20 cellular contexts compared by ENCODE assay signal in genomic region chrX:110036162-110037033, GRCh38. TPM values are rescaled to one million over a fixed set of nuclear protein-coding genes. Genes with fewer than 3 reads are reported as not detected.
DNase-seq lines count a peak whose midpoint lies in the region; ATAC-seq, FAIRE-seq and TF ChIP-seq lines count a peak whose summit lies in the region.
"Had no signal": no experiment of that assay in that cellular context is flagged by ENCODE, and none has a peak within 500 bp of the region (broad histone marks: within the 10 kb centered on the region; RNA-seq: fewer than 3 reads in every experiment).

No MANE protein-coding gene starts in this region.

- RAD21 ChIA-PET in GM12878 (lab: Charles Lee; ENCODE audit: unreplicated experiment) = interaction anchor here (1.2 kb wide), 1 partner anchor 12 kb away, joined by 3 read pairs; no protein-coding TSS in a partner anchor

- H3K18ac ChIP-seq in trophoblast cell (ENCODE audit: low read length) = no peak overlapping the region

- no peaks in the 10 kb centered on the region for H3K9me3 ChIP-seq in GM12878 (replicated peaks; ENCODE audit: control insufficient read depth, insufficient read depth, low read length)
- H3K9me3 ChIP-seq in trophoblast cell (ENCODE audit: insufficient read depth, low read depth, low read length) = no peaks in the 10 kb centered on the region
- H3K9me3 ChIP-seq in CD4-positive, alpha-beta T cell (ENCODE audit: control insufficient read depth, low read length) = no peaks in the 10 kb centered on the region
- H3K9me3 ChIP-seq in CD8-positive, alpha-beta memory T cell (ENCODE audit: low read length) = no peaks in the 10 kb centered on the region
- H3K9me3 ChIP-seq: transverse colon had no signal

- H3K9ac ChIP-seq in GM12878 (ENCODE audit: control insufficient read depth, insufficient read depth, low read length) (no peak overlapping the region), trophoblast cell (ENCODE audit: low read length) (no peak overlapping the region)

- H3K36me3 Mint-ChIP-seq in CD4-positive, alpha-beta T cell (ENCODE audit: low read depth) = peaks cover 8% of the 10 kb centered on the region
- H3K36me3 Mint-ChIP-seq in CD8-positive, alpha-beta memory T cell = peaks cover 0 to 2% (median 2%) of the 10 kb centered on the region in 3 donors

- SMC1A ChIA-PET in GM12878 (lab: Charles Lee; ENCODE audit: uncharacterized antibody, unreplicated experiment) = interaction anchor here (1.2 kb wide), 2 partner anchors 10 to 15 kb away, joined by 3 to 5 read pairs; no protein-coding TSS in a partner anchor

- H3K4me1 Mint-ChIP-seq in CD4-positive, alpha-beta T cell (ENCODE audit: low read depth) = peaks cover 10% of the 10 kb centered on the region
- peaks cover 5 to 14% (median 6%) of the 10 kb centered on the region in 3 donors for H3K4me1 Mint-ChIP-seq in CD8-positive, alpha-beta memory T cell

- H3K36me3 ChIP-seq in GM12878 (ENCODE audit: control insufficient read depth in 2 of 2, insufficient read depth in 2 of 2, low read length in 1 of 2) (no peaks in the 10 kb centered on the region), trophoblast cell (ENCODE audit: control insufficient read depth in 1 of 2, insufficient read depth in 2 of 2, low read length in 2 of 2) (no peaks in the 10 kb centered on the region)
- no peaks in the 10 kb centered on the region for H3K36me3 ChIP-seq in CD8-positive, alpha-beta memory T cell (ENCODE audit: insufficient read depth, low read length)
- H3K36me3 ChIP-seq: transverse colon had no signal

- CTCF ChIA-PET in GM12878 (lab: Yijun Ruan, JAX) = interaction anchor here (1.2 to 1.7 kb wide), 2 partner anchors 9 to 11 kb away, joined by 3 to 4 read pairs; no protein-coding TSS in a partner anchor
- CTCF ChIA-PET in CD4-positive, alpha-beta T cell (lab: Charles Lee) = interaction anchor here (0.6 kb wide), 1 partner anchor 1851 kb away, joined by 3 read pairs; no protein-coding TSS in a partner anchor
- CTCF ChIA-PET in CD8-positive, alpha-beta memory T cell (lab: Charles Lee) = no interaction called here

- POLR2A ChIA-PET in GM12878 (lab: Charles Lee) = no interaction called here
- POLR2A ChIA-PET in CD4-positive, alpha-beta T cell (lab: Charles Lee) = no interaction called here
- POLR2A ChIA-PET in CD8-positive, alpha-beta memory T cell (lab: Charles Lee) = no interaction called here

- no peaks in the 10 kb centered on the region for H3K79me1 ChIP-seq in trophoblast cell (ENCODE audit: low read length)

- H3K4me3 ChIP-seq in GM12878 = no peak overlapping the region
- no peak overlapping the region for H3K4me3 ChIP-seq in trophoblast cell (ENCODE audit: low read depth, low read length)
- H3K4me3 ChIP-seq in CD8-positive, alpha-beta memory T cell (ENCODE audit: low read length) = no peak overlapping the region
- H3K4me3 ChIP-seq: transverse colon had no signal

- no peak overlapping the region for H2BK120ac ChIP-seq in trophoblast cell (ENCODE audit: insufficient read depth, low read length, poor library complexity)

- no peak overlapping the region for H3K4ac ChIP-seq in trophoblast cell (ENCODE audit: low read depth, low read length)

- no peaks in the 10 kb centered on the region for H3K27me3 ChIP-seq in GM12878 (replicated peaks in 1 of 2; ENCODE audit: control insufficient read depth in 2 of 2, insufficient read depth in 2 of 2, low read length in 1 of 2)
- no peaks in the 10 kb centered on the region for H3K27me3 ChIP-seq in trophoblast cell (ENCODE audit: insufficient read depth, low read length)
- H3K27me3 ChIP-seq in CD4-positive, alpha-beta T cell (ENCODE audit: control insufficient read depth, insufficient read depth, low read length) = no peaks in the 10 kb centered on the region
- H3K27me3 ChIP-seq in CD8-positive, alpha-beta memory T cell (ENCODE audit: insufficient read depth, low read length, poor library complexity, severe bottlenecking) = no peaks in the 10 kb centered on the region
- H3K27me3 ChIP-seq: transverse colon had no signal

- no peaks in the 10 kb centered on the region for H4K20me1 ChIP-seq in GM12878 (ENCODE audit: control insufficient read depth, insufficient read depth)

- no peak for TF ChIP-seq EP300 in GM12878 (IDR thresholded peaks at IDR 0.05; ENCODE audit: borderline replicate concordance in 1 of 2, control insufficient read depth in 1 of 2, low read depth in 2 of 2, low read length in 2 of 2)

- TF ChIP-seq CTCF in GM12878 (IDR thresholded peaks at IDR 0.05 in 2 of 3, conservative IDR thresholded peaks at IDR 0.05 in 1 of 3; ENCODE audit: control insufficient read depth in 2 of 3, extremely low read depth in 1 of 3, insufficient read depth in 1 of 3, low read depth in 3 of 3, low read length in 3 of 3) = no peak
- no peak for TF ChIP-seq CTCF in CD4-positive, alpha-beta T cell (IDR thresholded peaks at IDR 0.05)

- ATAC-seq in GM12878 = peak; percentile 42
- no peak for ATAC-seq in CD4-positive, alpha-beta T cell (ENCODE audit: poor library complexity)
- ATAC-seq in HG03097 (IDR thresholded peaks at IDR 0.05; ENCODE audit: low FRiP score, unreplicated experiment) = no peak
- ATAC-seq: activated T-cell treated with anti-CD3 and anti-CD28 coated beads, Interleukin-2, amount 50 U/mL, for 4 hours; effector memory CD8-positive, alpha-beta T cell; stimulated activated memory B cell treated with anti-CD40 and anti-IgM and Interleukin-4, amounts not matched to agents 10 μg/mL and 1 μg/mL and 100 μg/mL, for 72 hours had no signal

- H3K4me1 ChIP-seq in GM12878 (ENCODE audit: control insufficient read depth, insufficient read depth, low read length) (no peaks in the 10 kb centered on the region), trophoblast cell (ENCODE audit: control insufficient read depth in 1 of 2, insufficient read depth in 2 of 2, low read length in 2 of 2) (peaks cover 0 to 2% of the 10 kb centered on the region in 2 experiments)
- no peaks in the 10 kb centered on the region for H3K4me1 ChIP-seq in CD8-positive, alpha-beta memory T cell (ENCODE audit: insufficient read depth, low read length)
- H3K4me1 ChIP-seq: transverse colon had no signal

- H3K9me3 Mint-ChIP-seq in CD4-positive, alpha-beta T cell = no peaks in the 10 kb centered on the region
- H3K9me3 Mint-ChIP-seq in CD8-positive, alpha-beta memory T cell = no peaks in the 10 kb centered on the region
- H3K9me3 Mint-ChIP-seq: activated CD4-positive, alpha-beta memory T cell treated with anti-CD3 and anti-CD28 coated beads, Interleukin-2, amount 10 ng/mL, durations not matched to agents 7 days and 5 days; activated T-cell treated with anti-CD3 and anti-CD28 coated beads, Interleukin-2, amount 50 U/mL, for 4 hours; effector memory CD8-positive, alpha-beta T cell; stimulated activated memory B cell treated with anti-CD40 and anti-IgM and Interleukin-4, amounts not matched to agents 10 μg/mL and 1 μg/mL and 100 μg/mL, for 72 hours had no signal

- H4K12ac ChIP-seq in trophoblast cell (ENCODE audit: low read depth, low read length) = no peak overlapping the region

- in situ Hi-C loops in GM12878 (cut with MboI) = no loop called here

- no peak overlapping the region for H4K8ac ChIP-seq in trophoblast cell (ENCODE audit: low read depth, low read length)

- no peak overlapping the region for H2BK5ac ChIP-seq in trophoblast cell (ENCODE audit: low read depth, low read length, poor library complexity)

- no peak overlapping the region for H3K27ac ChIP-seq in GM12878 (ENCODE audit: control insufficient read depth, insufficient read depth)
- no peak overlapping the region for H3K27ac ChIP-seq in trophoblast cell (ENCODE audit: low read depth, low read length)
- no peak overlapping the region for H3K27ac ChIP-seq in CD4-positive, alpha-beta T cell (ENCODE audit: low read depth, low read length)
- H3K27ac ChIP-seq in CD8-positive, alpha-beta memory T cell (ENCODE audit: low read depth, low read length) = no peak overlapping the region
- H3K27ac ChIP-seq: transverse colon had no signal

- H3K27ac Mint-ChIP-seq in CD4-positive, alpha-beta T cell = no peak overlapping the region
- H3K27ac Mint-ChIP-seq in CD8-positive, alpha-beta memory T cell = no peak overlapping the region
- H3K27ac Mint-ChIP-seq: activated CD4-positive, alpha-beta memory T cell treated with anti-CD3 and anti-CD28 coated beads, Interleukin-2, amount 10 ng/mL, durations not matched to agents 7 days and 5 days; effector memory CD8-positive, alpha-beta T cell; stimulated activated memory B cell treated with anti-CD40 and anti-IgM and Interleukin-4, amounts not matched to agents 10 μg/mL and 1 μg/mL and 100 μg/mL, for 72 hours had no signal

- H3K23ac ChIP-seq in trophoblast cell (ENCODE audit: low read length) = no peak overlapping the region

- TF ChIP-seq POLR2A in GM12878 (IDR thresholded peaks at IDR 0.05; ENCODE audit: low read depth, low read length) = no peak

- H4K91ac ChIP-seq in trophoblast cell (ENCODE audit: low read depth, low read length) = no peak overlapping the region

- H3K4me3 Mint-ChIP-seq in CD4-positive, alpha-beta T cell = no peak overlapping the region
- H3K4me3 Mint-ChIP-seq in CD8-positive, alpha-beta memory T cell = no peak overlapping the region
- H3K4me3 Mint-ChIP-seq: activated CD4-positive, alpha-beta memory T cell treated with anti-CD3 and anti-CD28 coated beads, Interleukin-2, amount 10 ng/mL, durations not matched to agents 7 days and 5 days; activated T-cell treated with anti-CD3 and anti-CD28 coated beads, Interleukin-2, amount 50 U/mL, for 4 hours; effector memory CD8-positive, alpha-beta T cell; stimulated activated memory B cell treated with anti-CD40 and anti-IgM and Interleukin-4, amounts not matched to agents 10 μg/mL and 1 μg/mL and 100 μg/mL, for 72 hours had no signal

- TF ChIP-seq RAD21 in GM12878 (IDR thresholded peaks at IDR 0.05; ENCODE audit: insufficient read depth, low read depth, low read length) = no peak

- H3K79me2 ChIP-seq in GM12878 (ENCODE audit: control insufficient read depth, insufficient read depth, low read length) = no peaks in the 10 kb centered on the region
- no peaks in the 10 kb centered on the region for H3K79me2 ChIP-seq in trophoblast cell (ENCODE audit: control insufficient read depth, insufficient read depth, low read length, poor library complexity)

- H3K4me2 ChIP-seq in GM12878 (ENCODE audit: control insufficient read depth, insufficient read depth) = no peak overlapping the region
- no peak overlapping the region for H3K4me2 ChIP-seq in trophoblast cell (ENCODE audit: low read length)

- no peak for FAIRE-seq in GM12878 (lab: Jason Lieb, UNC)

- H3K14ac ChIP-seq in trophoblast cell (ENCODE audit: low read length) = no peak overlapping the region

- DNase-seq in NOMO-1 treated with DMSO at 0.1 percent for 48 hours (lab: John Stamatoyannopoulos, UW; ENCODE audit: unreplicated experiment) (peak; percentile 35), NOMO-1 treated with dmso at 0.1 percent for 144 hours (lab: John Stamatoyannopoulos, UW; ENCODE audit: unreplicated experiment) (no peak), MV-4-11 (lab: John Stamatoyannopoulos, UW) (peak; percentile 58), GM12878 (ENCODE audit: low read depth, low spot score) (no peak), trophoblast cell (peak; percentile 11 to 71)
- no peak for DNase-seq in CD4-positive, alpha-beta T cell
- DNase-seq in CD8-positive, alpha-beta memory T cell = no peak
- DNase-seq: 8988T; activated CD4-positive, alpha-beta memory T cell treated with anti-CD3 and anti-CD28 coated beads, Interleukin-2, amount 10 ng/mL, durations not matched to agents 7 days and 5 days; activated T-cell treated with anti-CD3 and anti-CD28 coated beads, Interleukin-2, amount 50 U/mL, for 4 hours; DMS 273 treated with DMSO at 0.1 percent for 48 hours; effector memory CD8-positive, alpha-beta T cell; IMR-90; islet precursor cell; midbrain; NCI-H1092 treated with DMSO at 0.1 percent for 48 hours; NCI-H748 treated with DMSO at 0.1 percent for 48 hours; transverse colon had no signal

- H2AFZ ChIP-seq in GM12878 (ENCODE audit: control insufficient read depth, low read depth, low read length) (no peak overlapping the region), trophoblast cell (ENCODE audit: insufficient read depth, low read length, poor library complexity) (no peak overlapping the region)

- no peak overlapping the region for H2AK5ac ChIP-seq in trophoblast cell (ENCODE audit: low read length)

- no TSS peak for BruUV-seq in GM12878 (replicated peaks; lab: Mats Ljungman, UMichigan)

- intact Hi-C loops in GM12878 (cut with micrococcal nuclease; ENCODE audit: unreplicated experiment) = no loop called here
- intact Hi-C loops in CD4-positive, alpha-beta T cell (cut with DNase I, micrococcal nuclease) = no loop called here

- H2BK12ac ChIP-seq in trophoblast cell (ENCODE audit: low read length) = no peak overlapping the region

- H3K27me3 Mint-ChIP-seq in CD4-positive, alpha-beta T cell = no peaks in the 10 kb centered on the region
- H3K27me3 Mint-ChIP-seq in CD8-positive, alpha-beta memory T cell = peaks cover 0 to 2% of the 10 kb centered on the region in 2 donors
- H3K27me3 Mint-ChIP-seq: activated CD4-positive, alpha-beta memory T cell treated with anti-CD3 and anti-CD28 coated beads, Interleukin-2, amount 10 ng/mL, durations not matched to agents 7 days and 5 days; effector memory CD8-positive, alpha-beta T cell; stimulated activated memory B cell treated with anti-CD40 and anti-IgM and Interleukin-4, amounts not matched to agents 10 μg/mL and 1 μg/mL and 100 μg/mL, for 72 hours had no signal

- 46% methylated on average over 3 of the region's 3 CpGs for WGBS in GM12878 (ENCODE audit: insufficient coverage, insufficient replicate concordance, low lambda C conversion rate, missing lambda C conversion rate)
- no CpG with 5 or more reads among the region's 3 CpGs for WGBS in trophoblast cell (ENCODE audit: extremely low coverage, insufficient coverage, insufficient read length)

RNA-seq across cellular contexts. Expression of gene TMEM164, which starts 33.5 kb away (rescaled TPM):
- 22.8 and 32.5 TPM in 2 replicates for total RNA-seq in GM12878 (2013; cell fraction: nucleolus; rRNA removed)
- total RNA-seq in GM12878 (2014; rRNA removed) (8.1 and 11.1 TPM in 2 replicates), GM12878 (2014; rRNA removed; fragmentation: Illumina TruSeq; extraction: Trizol) (7.2 and 7.8 TPM in 2 replicates), GM12878 (2021) (16.8 and 18.3 TPM in 2 replicates)
- polyA plus RNA-seq in GM12878 (2011; ENCODE audit: low read depth) = 5.2 TPM
- polyA plus RNA-seq in GM12878 (2011; rRNA removed) (5.2 and 6.9 TPM in 2 replicates), GM12878 (2014; fragmentation: Illumina TruSeq; extraction: Trizol) (13.2 and 13.7 TPM in 2 replicates), GM12878 (2014; fragmentation: Nextera tagmentation; extraction: Ambion mirVana) (1 to 10 TPM in 1 of 2 experiments, under 1 TPM in 1; 0.61 to 1.2 TPM), GM12878 (2014; rRNA removed) (8.0 and 11.5 TPM in 2 replicates), GM12878 (2016; fragmentation: Nextera tagmentation; extraction: Ambion mirVana) (1 to 10 TPM; 2.4 to 3.2 TPM)
- polyA plus RNA-seq in GM12878 (2011; cell fraction: cytosol; rRNA removed) = 7.6 and 8.7 TPM in 2 replicates
- 10.8 and 15.1 TPM in 2 replicates for polyA plus RNA-seq in GM12878 (2011; cell fraction: nucleus; rRNA removed)
- polyA plus RNA-seq in GM12878 (2012) = 7.4 and 10.6 TPM in 2 replicates
- polyA minus RNA-seq in GM12878 (2011; rRNA and poly(A)+ RNA removed) = 8.7 and 12.1 TPM in 2 replicates
- polyA minus RNA-seq in GM12878 (2011; cell fraction: cytosol; rRNA and poly(A)+ RNA removed) = 6.3 and 10.7 TPM in 2 replicates
- polyA minus RNA-seq in GM12878 (2011; cell fraction: nucleus; rRNA and poly(A)+ RNA removed) = 5.3 and 14.1 TPM in 2 replicates
- polyA plus RNA-seq in trophoblast cell (2013) = 10.4 and 10.8 TPM in 2 replicates
- total RNA-seq in CD4-positive, alpha-beta T cell = 10 to 100 TPM; 11.1 to 13.4 TPM
- 10 to 100 TPM; 11.6 to 13.2 TPM for total RNA-seq in CD8-positive, alpha-beta memory T cell
- 3.2 TPM for polyA plus RNA-seq in CD8-positive, alpha-beta memory T cell

Comparison
In these comparisons a context has a peak if more than half of its experiments do, and no peak if none do; other contexts are left out.
1. DNase-seq: peak in NOMO-1 treated with DMSO at 0.1 percent for 48 hours (single experiment), MV-4-11 (single experiment) and trophoblast cell (2 of 2); none in NOMO-1 treated with dmso at 0.1 percent for 144 hours (single experiment), GM12878 (single experiment), CD4-positive, alpha-beta T cell (0 of 10) and CD8-positive, alpha-beta memory T cell (0 of 5).